Comparison of ENCODE assay signal across 1 cellular context in genomic region chr11:67634366-67635230, GRCh38.
TF ChIP-seq lines count a peak whose summit lies in the region.

No MANE protein-coding gene starts in this region.

TF ChIP-seq in H1, 55 proteins besides CTCF, POLR2A, EP300 and RAD21:
- no peak for TF ChIP-seq SAP30 (IDR thresholded peaks at IDR 0.05; ENCODE audit: insufficient read depth, insufficient replicate concordance, low read length)
- TF ChIP-seq ATF2 (IDR thresholded peaks at IDR 0.05; ENCODE audit: low read length) = no peak
- no peak for TF ChIP-seq SP4 (IDR thresholded peaks at IDR 0.05; ENCODE audit: low read length)
- no peak for TF ChIP-seq MAFK (IDR thresholded peaks at IDR 0.05; ENCODE audit: low read depth, low read length)
- no peak for TF ChIP-seq KDM1A (IDR thresholded peaks at IDR 0.05; ENCODE audit: borderline replicate concordance, low read length)
- TF ChIP-seq, protein P1, sequence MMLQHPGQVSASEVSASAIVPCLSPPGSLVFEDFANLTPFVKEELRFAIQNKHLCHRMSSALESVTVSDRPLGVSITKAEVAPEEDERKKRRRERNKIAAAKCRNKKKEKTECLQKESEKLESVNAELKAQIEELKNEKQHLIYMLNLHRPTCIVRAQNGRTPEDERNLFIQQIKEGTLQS (IDR thresholded peaks at IDR 0.05; ENCODE audit: insufficient read depth, low read depth, low read length) = no peak
- no peak for TF ChIP-seq JUND (IDR thresholded peaks at IDR 0.05; ENCODE audit: low read length)
- no peak for TF ChIP-seq USF2 (IDR thresholded peaks at IDR 0.05; ENCODE audit: low read length)
- no peak for TF ChIP-seq TAF1 (IDR thresholded peaks at IDR 0.05; ENCODE audit: low read depth, low read length)
- TF ChIP-seq POLR2AphosphoS5 (IDR thresholded peaks at IDR 0.05; ENCODE audit: low read depth, low read length) = no peak; the same call in 1 of the 2 replicates
- TF ChIP-seq MAX (IDR thresholded peaks at IDR 0.05) = no peak
